ENCODE assay signal across 18 cellular contexts in the genomic region with DNA sequence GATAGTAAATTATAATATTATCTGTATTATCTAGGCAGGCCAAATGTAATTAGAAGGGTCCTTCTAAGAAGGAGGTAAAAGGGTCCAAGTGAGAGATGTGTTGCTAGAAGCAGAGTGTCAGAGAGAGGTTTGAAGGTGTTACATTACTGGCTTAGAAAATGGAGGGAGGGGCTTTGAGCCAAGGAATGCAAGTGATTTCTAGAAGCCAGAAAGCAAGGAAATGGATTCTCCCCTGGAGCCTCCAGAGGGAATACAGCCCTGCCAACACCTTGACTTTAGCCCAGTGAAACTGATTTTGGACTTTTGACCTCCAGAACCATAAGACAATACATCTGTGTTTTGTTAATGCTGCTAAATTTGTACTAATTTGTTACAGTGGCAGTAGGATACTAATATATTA.
DNase-seq lines count a peak whose midpoint lies in the region; ATAC-seq, FAIRE-seq and TF ChIP-seq lines count a peak whose summit lies in the region.
"Had no signal": no experiment of that assay in that cellular context is flagged by ENCODE, and none has a peak within 500 bp of the region (broad histone marks: within the 10 kb centered on the region; RNA-seq: fewer than 3 reads in every experiment).

No MANE protein-coding gene starts in this region.

- no peaks in the 10 kb centered on the region for H3K9me3 ChIP-seq in OCI-LY3 (ENCODE audit: insufficient read depth, low read length)
- H3K9me3 ChIP-seq in H1 (ENCODE audit: insufficient read depth in 2 of 2, low read depth in 1 of 2, low read length in 1 of 2), result no peaks in the 10 kb centered on the region
- H3K9me3 ChIP-seq: A549 had no signal

- H3K18ac ChIP-seq in H1 (ENCODE audit: extremely low read depth, low read length) (no peak overlapping the region), mesendoderm (ENCODE audit: low read length) (no peak overlapping the region)

- FAIRE-seq in H1 (lab: Jason Lieb, UNC), result peak; percentile 36
- FAIRE-seq: A549, GM12892 had no signal

- H2AFZ ChIP-seq in OCI-LY3 (ENCODE audit: low read depth, low read length) (no peak overlapping the region), H1 (ENCODE audit: low read length) (peak overlapping the region; percentile 93)

- TF ChIP-seq POLR2A in H1 (IDR thresholded peaks at IDR 0.05; ENCODE audit: control extremely low read depth in 1 of 2, low read depth in 2 of 2, low read length in 2 of 2), result no peak

- H4K20me1 ChIP-seq in OCI-LY3 (ENCODE audit: insufficient read depth, low read length) (peaks cover 20% of the 10 kb centered on the region), H1 (replicated peaks in 1 of 2; ENCODE audit: control insufficient read depth in 1 of 2, insufficient read depth in 2 of 2, low read length in 2 of 2) (no peaks in the 10 kb centered on the region)
- H4K20me1 ChIP-seq: BLaER1 treated with 17β-estradiol and CSF1 and Interleukin-3, amounts not matched to agents 10 nM and 100 nM had no signal

- H2BK12ac ChIP-seq in H1 (ENCODE audit: low read depth, low read length), result no peak overlapping the region

- H3K4me2 ChIP-seq in OCI-LY3 (ENCODE audit: low read length) (0 out of 2 replicates have a peak overlapping the region, but pooled peaks have one; percentile 31), H1 (ENCODE audit: insufficient read depth in 1 of 2, low read depth in 2 of 2, low read length in 2 of 2) (no peak overlapping the region), mesendoderm (ENCODE audit: low read length) (no peak overlapping the region)
- H3K4me2 ChIP-seq: A549; BLaER1 treated with 17β-estradiol and CSF1 and Interleukin-3, amounts not matched to agents 10 nM and 100 nM had no signal

- CTCF ChIA-PET in H1 (lab: Charles Lee; ENCODE audit: partially characterized antibody), result interaction anchor here (1.4 kb wide), 1 partner anchor 100 kb away, joined by 3 read pairs; no protein-coding TSS in a partner anchor

- no peak overlapping the region for H3K4me3 ChIP-seq in OCI-LY3 (ENCODE audit: low read length)
- no peak overlapping the region for H3K4me3 ChIP-seq in H1 (ENCODE audit: extremely low read depth in 1 of 4, insufficient read depth in 2 of 4, low read depth in 3 of 4, low read length in 4 of 4)
- H3K4me3 ChIP-seq in mesendoderm (ENCODE audit: low read length), result no peak overlapping the region
- H3K4me3 ChIP-seq: A549; BLaER1 treated with 17β-estradiol and CSF1 and Interleukin-3, amounts not matched to agents 10 nM and 100 nM had no signal

- H3K9ac ChIP-seq in OCI-LY3 (ENCODE audit: low read length) (no peak overlapping the region), H1 (replicated peaks in 1 of 4; ENCODE audit: extremely low read depth in 1 of 4, low read depth in 3 of 4, low read length in 3 of 4) (no peak overlapping the region), mesendoderm (ENCODE audit: low read length) (no peak overlapping the region)
- H3K9ac ChIP-seq: BLaER1 treated with 17β-estradiol and CSF1 and Interleukin-3, amounts not matched to agents 10 nM and 100 nM had no signal

- DNase-seq in H1 (ENCODE audit: low read depth in 1 of 2, low spot score in 2 of 2) (no peak), mesendoderm (peak; percentile 84), D341Med (ENCODE audit: low spot score) (no peak), Ammon's horn (ENCODE audit: low spot score) (no peak)
- DNase-seq: Calu3; CD4-positive, CD25-positive, alpha-beta regulatory T cell; DMS79; GDM1; HCEC 1CT; HFFc6; IMR-90; KBM-7 had no signal

- peaks cover 81% of the 10 kb centered on the region for H3K36me3 ChIP-seq in OCI-LY3 (replicated peaks; ENCODE audit: low read depth, low read length)
- no peaks in the 10 kb centered on the region for H3K36me3 ChIP-seq in H1 (ENCODE audit: control insufficient read depth in 2 of 4, insufficient read depth in 4 of 4, low read length in 3 of 4)
- H3K36me3 ChIP-seq in mesendoderm (ENCODE audit: control insufficient read depth, insufficient read depth, low read length), result no peaks in the 10 kb centered on the region

- no peak for ATAC-seq in GM19395 (IDR thresholded peaks at IDR 0.05; ENCODE audit: unreplicated experiment)
- no peak for ATAC-seq in HG02763 (IDR thresholded peaks at IDR 0.05; ENCODE audit: unreplicated experiment)
- ATAC-seq: A549 had no signal

- H4K91ac ChIP-seq in H1 (replicated peaks; ENCODE audit: insufficient read length, low read length), result no peak overlapping the region

- H3K4me1 ChIP-seq in OCI-LY3 (ENCODE audit: low read length) (peaks cover 62% of the 10 kb centered on the region), H1 (replicated peaks in 1 of 4; ENCODE audit: control insufficient read depth in 3 of 4, insufficient read depth in 4 of 4, low read length in 3 of 4) (0 out of 7 replicates have a peak, but pooled peaks cover 0 to 4% (median 0%) of the 10 kb centered on the region in 4 experiments), mesendoderm (ENCODE audit: control insufficient read depth, low read depth, low read length) (peaks cover 4% of the 10 kb centered on the region)
- H3K4me1 ChIP-seq: A549 had no signal

- no peak overlapping the region; the same call in 1 of the 2 replicates for H2BK20ac ChIP-seq in H1 (ENCODE audit: low read length)

- H3K79me2 ChIP-seq in OCI-LY3 (ENCODE audit: low read length) (peaks cover 82% of the 10 kb centered on the region), H1 (ENCODE audit: control insufficient read depth in 1 of 2, insufficient read depth in 2 of 2, low read length in 2 of 2) (no peaks in the 10 kb centered on the region), mesendoderm (ENCODE audit: control insufficient read depth, insufficient read depth, low read length) (no peaks in the 10 kb centered on the region)

- POLR2A ChIA-PET in H1 (lab: Charles Lee; ENCODE audit: partially characterized antibody), result interaction anchor here (0.6 kb wide), 1 partner anchor 503 kb away, joined by 3 read pairs; no protein-coding TSS in a partner anchor

- TF ChIP-seq RAD21 in H1 (IDR thresholded peaks at IDR 0.05 in 1 of 2, conservative IDR thresholded peaks at IDR 0.05 in 1 of 2; ENCODE audit: low read depth in 2 of 2, low read length in 2 of 2), result no peak

- H3K14ac ChIP-seq in H1 (ENCODE audit: insufficient read length), result no peak overlapping the region

- H4K5ac ChIP-seq in H1 (ENCODE audit: insufficient read length, low read depth, low read length) (no peak overlapping the region), mesendoderm (ENCODE audit: low read length) (no peak overlapping the region)

- no peak overlapping the region for H3K4ac ChIP-seq in H1 (replicated peaks; ENCODE audit: insufficient read length, low read depth, low read length)
- H3K4ac ChIP-seq in mesendoderm (ENCODE audit: low read depth, low read length), result no peak overlapping the region

- H2BK5ac ChIP-seq in H1 (ENCODE audit: low read depth, low read length) (no peak overlapping the region), mesendoderm (ENCODE audit: low read length) (no peak overlapping the region)

- H3K27ac ChIP-seq in OCI-LY3 (ENCODE audit: low read length) (0 out of 2 replicates have a peak overlapping the region, but pooled peaks have one; percentile 15), H1 (ENCODE audit: low read depth, low read length) (no peak overlapping the region), mesendoderm (ENCODE audit: low read depth, low read length) (no peak overlapping the region)
- H3K27ac ChIP-seq: A549; BLaER1 treated with 17β-estradiol and CSF1 and Interleukin-3, amounts not matched to agents 10 nM and 100 nM had no signal

- no peak overlapping the region for H3K56ac ChIP-seq in H1 (replicated peaks; ENCODE audit: insufficient read length, low read depth, low read length)
- H3K56ac ChIP-seq in mesendoderm (ENCODE audit: low read length), result no peak overlapping the region

- H2BK15ac ChIP-seq in H1 (ENCODE audit: low read length) (no peak overlapping the region), mesendoderm (replicated peaks; ENCODE audit: low read depth) (no peak overlapping the region)

- no peaks in the 10 kb centered on the region for H3K79me1 ChIP-seq in H1 (ENCODE audit: low read depth, low read length)
- no peaks in the 10 kb centered on the region for H3K79me1 ChIP-seq in mesendoderm (ENCODE audit: low read length)

- TF ChIP-seq EP300 in H1 (IDR thresholded peaks at IDR 0.05; ENCODE audit: borderline replicate concordance in 1 of 2, low read depth in 2 of 2, low read length in 2 of 2), result no peak

- H2AK5ac ChIP-seq in H1 (ENCODE audit: low read depth, low read length), result no peak overlapping the region
- no peak overlapping the region for H2AK5ac ChIP-seq in mesendoderm (ENCODE audit: low read length)

- H2BK120ac ChIP-seq in H1 (replicated peaks; ENCODE audit: low read depth, low read length), result no peak overlapping the region
- H2BK120ac ChIP-seq in mesendoderm (ENCODE audit: low read depth, low read length), result no peak overlapping the region

- TF ChIP-seq CTCF in OCI-LY3 (IDR thresholded peaks at IDR 0.05; ENCODE audit: low read depth, low read length), result no peak
- no peak for TF ChIP-seq CTCF in H1 (IDR thresholded peaks at IDR 0.05; ENCODE audit: control extremely low read depth in 1 of 3, insufficient read depth in 1 of 3, low read depth in 1 of 3, low read length in 3 of 3)

- H4K8ac ChIP-seq in H1 (ENCODE audit: extremely low read depth, insufficient read depth, low read length), result no peak overlapping the region
- no peak overlapping the region for H4K8ac ChIP-seq in mesendoderm (ENCODE audit: low read depth, low read length)

- H3K27me3 ChIP-seq in OCI-LY3 (ENCODE audit: low read depth, low read length) (no peaks in the 10 kb centered on the region), H1 (replicated peaks in 1 of 4; ENCODE audit: control insufficient read depth in 3 of 4, extremely low read depth in 1 of 4, insufficient read depth in 3 of 4, low read length in 3 of 4) (no peaks in the 10 kb centered on the region), mesendoderm (ENCODE audit: insufficient read depth, low read length, poor library complexity) (no peaks in the 10 kb centered on the region)
- H3K27me3 ChIP-seq: BLaER1 treated with 17β-estradiol and CSF1 and Interleukin-3, amounts not matched to agents 10 nM and 100 nM had no signal

- no peaks in the 10 kb centered on the region for H3K23me2 ChIP-seq in H1 (ENCODE audit: low read depth, low read length)

- H3K23ac ChIP-seq in H1 (ENCODE audit: insufficient read length) (no peak overlapping the region), mesendoderm (ENCODE audit: low read length) (no peak overlapping the region)

TF ChIP-seq in H1, 55 proteins besides CTCF, POLR2A, EP300 and RAD21:
- TF ChIP-seq TEAD4 (IDR thresholded peaks at IDR 0.05; ENCODE audit: low read depth, low read length) (0 out of 2 replicates have a peak, but pooled peaks have one; percentile 13), TAF1 (IDR thresholded peaks at IDR 0.05; ENCODE audit: low read depth, low read length) (no peak), SP4 (IDR thresholded peaks at IDR 0.05; ENCODE audit: low read length) (no peak)
TF ChIP-seq in H1: peak in this region for 1.
